Comparison of ENCODE assay signal across 1 cellular context in the genomic region with DNA sequence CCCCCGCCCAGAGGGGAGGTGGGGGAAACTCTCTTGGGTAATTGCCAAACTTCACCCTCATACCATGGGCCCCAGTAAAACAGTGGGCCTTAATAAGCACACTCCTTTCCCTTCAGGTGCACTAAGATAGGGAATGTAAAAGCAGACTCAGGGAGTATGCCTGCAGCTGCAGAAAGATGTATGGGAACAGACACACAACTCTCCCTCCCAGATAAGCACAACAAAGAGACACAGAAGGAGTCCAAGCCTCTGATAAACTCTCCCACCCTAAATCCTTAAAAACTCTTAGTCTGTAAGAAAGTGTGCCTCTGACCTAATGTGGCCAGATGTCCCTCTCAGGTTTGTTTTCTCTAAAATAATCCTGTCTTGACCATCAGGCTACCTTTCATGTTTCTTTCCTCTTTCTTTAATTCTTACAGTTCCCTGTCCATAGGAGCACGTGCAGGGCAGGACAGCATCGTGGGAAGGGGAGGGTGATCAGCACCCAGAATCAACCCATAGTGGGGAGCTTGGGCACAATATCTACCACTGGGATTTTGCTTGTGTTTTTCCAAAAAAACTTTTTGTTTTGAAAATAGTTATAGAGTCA.
TF ChIP-seq lines count a peak whose summit lies in the region.

No MANE protein-coding gene starts in this region.

TF ChIP-seq in K562, 482 proteins besides CTCF, POLR2A, EP300 and RAD21 (continued from another document and continues in another):
- no peak for TF ChIP-seq ZNF407 (IDR thresholded peaks at IDR 0.05; ENCODE audit: low read depth)
- TF ChIP-seq NR3C1 (CRISPR knock-in tag; IDR thresholded peaks at IDR 0.05): no peak
- no peak for TF ChIP-seq SRSF9 (IDR thresholded peaks at IDR 0.05; ENCODE audit: borderline replicate concordance, low read depth, low read length)
- TF ChIP-seq ZNF263 (CRISPR knock-in tag; IDR thresholded peaks at IDR 0.05; ENCODE audit: borderline replicate concordance): no peak
- TF ChIP-seq, protein P1, sequence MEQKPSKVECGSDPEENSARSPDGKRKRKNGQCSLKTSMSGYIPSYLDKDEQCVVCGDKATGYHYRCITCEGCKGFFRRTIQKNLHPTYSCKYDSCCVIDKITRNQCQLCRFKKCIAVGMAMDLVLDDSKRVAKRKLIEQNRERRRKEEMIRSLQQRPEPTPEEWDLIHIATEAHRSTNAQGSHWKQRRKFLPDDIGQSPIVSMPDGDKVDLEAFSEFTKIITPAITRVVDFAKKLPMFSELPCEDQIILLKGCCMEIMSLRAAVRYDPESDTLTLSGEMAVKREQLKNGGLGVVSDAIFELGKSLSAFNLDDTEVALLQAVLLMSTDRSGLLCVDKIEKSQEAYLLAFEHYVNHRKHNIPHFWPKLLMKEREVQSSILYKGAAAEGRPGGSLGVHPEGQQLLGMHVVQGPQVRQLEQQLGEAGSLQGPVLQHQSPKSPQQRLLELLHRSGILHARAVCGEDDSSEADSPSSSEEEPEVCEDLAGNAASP (IDR thresholded peaks at IDR 0.05): no peak
- TF ChIP-seq, protein P2, sequence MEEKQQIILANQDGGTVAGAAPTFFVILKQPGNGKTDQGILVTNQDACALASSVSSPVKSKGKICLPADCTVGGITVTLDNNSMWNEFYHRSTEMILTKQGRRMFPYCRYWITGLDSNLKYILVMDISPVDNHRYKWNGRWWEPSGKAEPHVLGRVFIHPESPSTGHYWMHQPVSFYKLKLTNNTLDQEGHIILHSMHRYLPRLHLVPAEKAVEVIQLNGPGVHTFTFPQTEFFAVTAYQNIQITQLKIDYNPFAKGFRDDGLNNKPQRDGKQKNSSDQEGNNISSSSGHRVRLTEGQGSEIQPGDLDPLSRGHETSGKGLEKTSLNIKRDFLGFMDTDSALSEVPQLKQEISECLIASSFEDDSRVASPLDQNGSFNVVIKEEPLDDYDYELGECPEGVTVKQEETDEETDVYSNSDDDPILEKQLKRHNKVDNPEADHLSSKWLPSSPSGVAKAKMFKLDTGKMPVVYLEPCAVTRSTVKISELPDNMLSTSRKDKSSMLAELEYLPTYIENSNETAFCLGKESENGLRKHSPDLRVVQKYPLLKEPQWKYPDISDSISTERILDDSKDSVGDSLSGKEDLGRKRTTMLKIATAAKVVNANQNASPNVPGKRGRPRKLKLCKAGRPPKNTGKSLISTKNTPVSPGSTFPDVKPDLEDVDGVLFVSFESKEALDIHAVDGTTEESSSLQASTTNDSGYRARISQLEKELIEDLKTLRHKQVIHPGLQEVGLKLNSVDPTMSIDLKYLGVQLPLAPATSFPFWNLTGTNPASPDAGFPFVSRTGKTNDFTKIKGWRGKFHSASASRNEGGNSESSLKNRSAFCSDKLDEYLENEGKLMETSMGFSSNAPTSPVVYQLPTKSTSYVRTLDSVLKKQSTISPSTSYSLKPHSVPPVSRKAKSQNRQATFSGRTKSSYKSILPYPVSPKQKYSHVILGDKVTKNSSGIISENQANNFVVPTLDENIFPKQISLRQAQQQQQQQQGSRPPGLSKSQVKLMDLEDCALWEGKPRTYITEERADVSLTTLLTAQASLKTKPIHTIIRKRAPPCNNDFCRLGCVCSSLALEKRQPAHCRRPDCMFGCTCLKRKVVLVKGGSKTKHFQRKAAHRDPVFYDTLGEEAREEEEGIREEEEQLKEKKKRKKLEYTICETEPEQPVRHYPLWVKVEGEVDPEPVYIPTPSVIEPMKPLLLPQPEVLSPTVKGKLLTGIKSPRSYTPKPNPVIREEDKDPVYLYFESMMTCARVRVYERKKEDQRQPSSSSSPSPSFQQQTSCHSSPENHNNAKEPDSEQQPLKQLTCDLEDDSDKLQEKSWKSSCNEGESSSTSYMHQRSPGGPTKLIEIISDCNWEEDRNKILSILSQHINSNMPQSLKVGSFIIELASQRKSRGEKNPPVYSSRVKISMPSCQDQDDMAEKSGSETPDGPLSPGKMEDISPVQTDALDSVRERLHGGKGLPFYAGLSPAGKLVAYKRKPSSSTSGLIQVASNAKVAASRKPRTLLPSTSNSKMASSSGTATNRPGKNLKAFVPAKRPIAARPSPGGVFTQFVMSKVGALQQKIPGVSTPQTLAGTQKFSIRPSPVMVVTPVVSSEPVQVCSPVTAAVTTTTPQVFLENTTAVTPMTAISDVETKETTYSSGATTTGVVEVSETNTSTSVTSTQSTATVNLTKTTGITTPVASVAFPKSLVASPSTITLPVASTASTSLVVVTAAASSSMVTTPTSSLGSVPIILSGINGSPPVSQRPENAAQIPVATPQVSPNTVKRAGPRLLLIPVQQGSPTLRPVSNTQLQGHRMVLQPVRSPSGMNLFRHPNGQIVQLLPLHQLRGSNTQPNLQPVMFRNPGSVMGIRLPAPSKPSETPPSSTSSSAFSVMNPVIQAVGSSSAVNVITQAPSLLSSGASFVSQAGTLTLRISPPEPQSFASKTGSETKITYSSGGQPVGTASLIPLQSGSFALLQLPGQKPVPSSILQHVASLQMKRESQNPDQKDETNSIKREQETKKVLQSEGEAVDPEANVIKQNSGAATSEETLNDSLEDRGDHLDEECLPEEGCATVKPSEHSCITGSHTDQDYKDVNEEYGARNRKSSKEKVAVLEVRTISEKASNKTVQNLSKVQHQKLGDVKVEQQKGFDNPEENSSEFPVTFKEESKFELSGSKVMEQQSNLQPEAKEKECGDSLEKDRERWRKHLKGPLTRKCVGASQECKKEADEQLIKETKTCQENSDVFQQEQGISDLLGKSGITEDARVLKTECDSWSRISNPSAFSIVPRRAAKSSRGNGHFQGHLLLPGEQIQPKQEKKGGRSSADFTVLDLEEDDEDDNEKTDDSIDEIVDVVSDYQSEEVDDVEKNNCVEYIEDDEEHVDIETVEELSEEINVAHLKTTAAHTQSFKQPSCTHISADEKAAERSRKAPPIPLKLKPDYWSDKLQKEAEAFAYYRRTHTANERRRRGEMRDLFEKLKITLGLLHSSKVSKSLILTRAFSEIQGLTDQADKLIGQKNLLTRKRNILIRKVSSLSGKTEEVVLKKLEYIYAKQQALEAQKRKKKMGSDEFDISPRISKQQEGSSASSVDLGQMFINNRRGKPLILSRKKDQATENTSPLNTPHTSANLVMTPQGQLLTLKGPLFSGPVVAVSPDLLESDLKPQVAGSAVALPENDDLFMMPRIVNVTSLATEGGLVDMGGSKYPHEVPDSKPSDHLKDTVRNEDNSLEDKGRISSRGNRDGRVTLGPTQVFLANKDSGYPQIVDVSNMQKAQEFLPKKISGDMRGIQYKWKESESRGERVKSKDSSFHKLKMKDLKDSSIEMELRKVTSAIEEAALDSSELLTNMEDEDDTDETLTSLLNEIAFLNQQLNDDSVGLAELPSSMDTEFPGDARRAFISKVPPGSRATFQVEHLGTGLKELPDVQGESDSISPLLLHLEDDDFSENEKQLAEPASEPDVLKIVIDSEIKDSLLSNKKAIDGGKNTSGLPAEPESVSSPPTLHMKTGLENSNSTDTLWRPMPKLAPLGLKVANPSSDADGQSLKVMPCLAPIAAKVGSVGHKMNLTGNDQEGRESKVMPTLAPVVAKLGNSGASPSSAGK (IDR thresholded peaks at IDR 0.05): no peak; the same call in 1 of the 2 replicates
- no peak for TF ChIP-seq POLR2G (IDR thresholded peaks at IDR 0.05; ENCODE audit: low read depth, low read length)
- TF ChIP-seq TFAP4 (CRISPR knock-in tag; IDR thresholded peaks at IDR 0.05; ENCODE audit: borderline replicate concordance): no peak
- no peak for TF ChIP-seq KAT7 (CRISPR knock-in tag; IDR thresholded peaks at IDR 0.05; ENCODE audit: borderline replicate concordance)
- TF ChIP-seq CBFA2T2 (conservative IDR thresholded peaks at IDR 0.05): peak; percentile 76
- TF ChIP-seq MLX (CRISPR knock-in tag; conservative IDR thresholded peaks at IDR 0.05): no peak
- no peak for TF ChIP-seq NCOA4 (IDR thresholded peaks at IDR 0.05; ENCODE audit: partially characterized antibody)
- TF ChIP-seq SIX5 (IDR thresholded peaks at IDR 0.05; ENCODE audit: borderline replicate concordance in 1 of 2, insufficient read depth in 1 of 2, low read depth in 1 of 2, low read length in 2 of 2): no peak
- TF ChIP-seq ZNF639 (CRISPR knock-in tag; conservative IDR thresholded peaks at IDR 0.05 in 1 of 2, IDR thresholded peaks at IDR 0.05 in 1 of 2): no peak
- no peak for TF ChIP-seq EHMT2 (IDR thresholded peaks at IDR 0.05)
- TF ChIP-seq BRD4 (IDR thresholded peaks at IDR 0.05): no peak
- TF ChIP-seq SAFB2 (IDR thresholded peaks at IDR 0.05; ENCODE audit: borderline replicate concordance, low read depth, low read length, severe bottlenecking): no peak
- TF ChIP-seq KDM4B (IDR thresholded peaks at IDR 0.05; ENCODE audit: borderline replicate concordance in 2 of 2, low read depth in 1 of 2): no peak
- TF ChIP-seq SNRNP70 (optimal IDR thresholded peaks at IDR 0.05; ENCODE audit: low read depth, low read length): no peak
- TF ChIP-seq SREBF1 (IDR thresholded peaks at IDR 0.05; ENCODE audit: borderline replicate concordance, low read depth, low read length): no peak
- TF ChIP-seq ELF1 (tag; IDR thresholded peaks at IDR 0.05): no peak
- TF ChIP-seq ZBTB12 (CRISPR knock-in tag; IDR thresholded peaks at IDR 0.05): no peak
- TF ChIP-seq ZEB2 (IDR thresholded peaks at IDR 0.05): peak; percentile 61; the same call in 1 of the 2 replicates
- no peak for TF ChIP-seq SRSF3 (IDR thresholded peaks at IDR 0.05; ENCODE audit: insufficient read depth, low read length)
- no peak for TF ChIP-seq MCM7 (IDR thresholded peaks at IDR 0.05)
- TF ChIP-seq GATAD2A (IDR thresholded peaks at IDR 0.05): no peak
- no peak for TF ChIP-seq ZNF232 (CRISPR knock-in tag; IDR thresholded peaks at IDR 0.05)
